In the genomic region with DNA sequence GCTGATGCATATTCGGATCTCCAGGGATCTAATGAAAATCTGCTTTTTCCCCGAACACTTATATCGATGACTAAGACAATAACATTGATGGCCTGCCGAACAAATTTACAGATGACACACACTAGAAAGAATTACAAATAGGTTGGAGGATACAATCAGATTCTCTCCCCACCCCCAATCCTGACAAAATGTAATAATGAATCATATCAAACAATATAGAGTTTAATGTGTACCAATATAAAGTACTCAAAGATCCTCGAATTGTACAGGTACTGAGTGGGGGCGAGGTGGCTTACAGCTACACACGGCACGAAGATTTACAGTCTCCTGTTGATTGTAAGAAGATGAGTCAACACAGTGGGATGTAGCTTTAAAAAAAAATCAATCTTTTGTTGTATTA, we compare ENCODE assay signal across 16 cellular contexts.
"Had no signal": no experiment of that assay in that cellular context is flagged by ENCODE, and none has a peak within 500 bp of the region (broad histone marks: within the 10 kb centered on the region; RNA-seq: fewer than 3 reads in every experiment).

No MANE protein-coding gene starts in this region.

- H3K4me1 ChIP-seq: tibial artery, uterus had no signal

- H3K9me3 ChIP-seq: tibial artery, uterus had no signal

- DNase-seq: activated CD4-positive, alpha-beta T cell treated with anti-CD3 and anti-CD28 coated beads for 1 hour; activated CD4-positive, alpha-beta T cell treated with anti-CD3 and anti-CD28 coated beads, Interleukin-2, amount 50 U/mL, for 48 hours; activated naive CD4-positive, alpha-beta T cell treated with anti-CD3 and anti-CD28 coated beads for 36 hours; activated naive CD8-positive, alpha-beta T cell treated with anti-CD3 and anti-CD28 coated beads, Interleukin-2, amount 50 U/mL, for 24 hours; activated T-cell treated with anti-CD3 and anti-CD28 coated beads, Interleukin-2, amount 50 U/mL, for 1 hour; aorta; hippocampal formation; left ventricle myocardium superior; mesendoderm; stimulated activated CD4-positive, alpha-beta T cell treated with anti-CD3 and anti-CD28 coated beads, Interleukin-2, amount 100 ng/mL, for 48 hours; tibial artery; uterus had no signal

- H3K4me3 ChIP-seq: cardiac muscle cell, tibial artery, uterus had no signal

- ATAC-seq: activated naive CD8-positive, alpha-beta T cell treated with anti-CD3 and anti-CD28 coated beads, Interleukin-2, amount 50 U/mL, for 24 hours; esophagus mucosa; left ventricle myocardium superior; natural killer cell treated with Interleukin-12 subunit alpha and Interleukin-12 subunit beta and Interleukin-15 and Interleukin-18, amount 100 ng/mL, for 72 hours; stimulated activated memory B cell treated with anti-CD40 and anti-IgM and Interleukin-4, amounts not matched to agents 10 μg/mL and 1 μg/mL and 100 μg/mL, for 72 hours had no signal

- H3K27ac ChIP-seq: cardiac muscle cell, tibial artery, uterus had no signal
